8 cellular contexts compared by ENCODE assay signal in the genomic region with DNA sequence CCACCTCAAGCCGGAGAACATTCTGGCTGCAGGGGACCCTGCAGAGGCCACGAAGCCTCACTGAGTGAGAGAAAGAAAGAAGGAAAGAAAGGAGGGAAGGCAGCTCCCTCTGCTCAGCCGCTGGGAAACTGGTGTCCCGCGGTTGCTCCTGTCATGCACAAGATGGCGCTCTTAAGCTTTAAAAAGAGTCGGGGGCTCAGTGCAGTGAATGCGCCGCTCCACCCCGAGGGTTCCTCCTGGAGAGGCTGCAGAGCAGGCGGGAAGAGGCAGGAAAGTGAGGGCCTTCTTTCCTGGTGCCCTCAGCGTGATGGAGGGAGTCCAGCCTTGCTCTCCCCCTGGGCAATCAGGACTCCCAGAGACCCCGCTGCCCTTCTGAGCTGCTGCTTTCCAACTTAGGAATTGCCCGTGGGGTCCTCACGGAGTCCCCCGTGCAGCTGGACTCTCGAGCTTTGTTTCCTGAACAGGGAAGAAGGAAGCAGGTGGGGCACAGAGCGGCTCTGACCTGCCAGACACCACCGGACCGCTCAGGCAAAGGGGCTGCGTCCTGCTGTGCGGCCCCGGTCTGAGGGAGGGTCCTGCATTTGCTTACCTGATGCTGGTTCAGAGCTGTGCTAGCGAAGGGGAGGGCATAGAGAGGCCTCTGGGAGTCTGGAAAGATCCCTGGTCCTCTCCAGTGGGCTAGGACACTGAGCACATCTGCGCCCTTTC.
A peak's percentile ranks its signal among the peaks of the same experiment; 100 is the strongest.
DNase-seq lines count a peak whose midpoint lies in the region; ATAC-seq and TF ChIP-seq lines count a peak whose summit lies in the region.

No MANE protein-coding gene starts in this region.

- H3K4me3 Mint-ChIP-seq in Calu3 (ENCODE audit: low read depth, unreplicated experiment) = no peak overlapping the region

- TF ChIP-seq CTCF in Calu3 (IDR thresholded peaks at IDR 0.05; ENCODE audit: unreplicated experiment) (no peak), HEK293 (tag by site-specific recombination; IDR thresholded peaks at IDR 0.05) (peak; percentile 75), RWPE1 (conservative IDR thresholded peaks at IDR 0.05; ENCODE audit: low read depth) (peak; percentile 33), upper lobe of right lung (IDR thresholded peaks at IDR 0.05) (peak; percentile 27)

- H3K9me3 ChIP-seq in HEK293 (ENCODE audit: control insufficient read depth, insufficient read depth, low read depth, low read length) (no peaks in the 10 kb centered on the region), upper lobe of right lung (no peaks in the 10 kb centered on the region)
- H3K9me3 ChIP-seq in effector memory CD4-positive, alpha-beta T cell (ENCODE audit: control insufficient read depth, low read length) = no peaks in the 10 kb centered on the region

- CTCF ChIA-PET in Calu3 (lab: Charles Lee) (no interaction called here), HEK293 (lab: Yijun Ruan, JAX) (interaction anchor here (0.6 to 2.0 kb wide), 25 partner anchors 9 to 1703 kb away, joined by 3 to 27 read pairs (median 4); no protein-coding TSS in a partner anchor), RWPE1 (lab: Yijun Ruan, JAX) (interaction anchor here (0.6 to 1.2 kb wide), 8 partner anchors 10 to 1456 kb away, joined by 3 to 5 read pairs (median 3); no protein-coding TSS in a partner anchor)

- no peak overlapping the region for H3K27ac Mint-ChIP-seq in Calu3 (ENCODE audit: unreplicated experiment)

- ATAC-seq in left ventricle myocardium superior (peak; percentile 23), upper lobe of right lung (no peak), GM18502 (IDR thresholded peaks at IDR 0.05; ENCODE audit: poor library complexity, unreplicated experiment) (no peak)

- no peak overlapping the region for H3K27ac ChIP-seq in HEK293 (ENCODE audit: extremely low read depth, low read depth, low read length)
- H3K27ac ChIP-seq in RWPE1 = no peak overlapping the region
- no peak overlapping the region for H3K27ac ChIP-seq in upper lobe of right lung
- no peak overlapping the region for H3K27ac ChIP-seq in effector memory CD4-positive, alpha-beta T cell (ENCODE audit: insufficient read depth, low read length, poor library complexity, severe bottlenecking)

- no peaks in the 10 kb centered on the region for H3K36me3 ChIP-seq in HEK293 (ENCODE audit: control insufficient read depth in 2 of 2, insufficient read depth in 1 of 2, low read length in 2 of 2)
- no peaks in the 10 kb centered on the region for H3K36me3 ChIP-seq in upper lobe of right lung
- H3K36me3 ChIP-seq in effector memory CD4-positive, alpha-beta T cell (ENCODE audit: control insufficient read depth, insufficient read depth, low read length) = no peaks in the 10 kb centered on the region

- H3K4me1 Mint-ChIP-seq in Calu3 (ENCODE audit: low read depth, unreplicated experiment) = no peaks in the 10 kb centered on the region

- H3K4me3 ChIP-seq in HEK293 (ENCODE audit: low read depth, low read length) (no peak overlapping the region), upper lobe of right lung (no peak overlapping the region)
- H3K4me3 ChIP-seq in effector memory CD4-positive, alpha-beta T cell (ENCODE audit: insufficient read depth, low read depth, low read length, poor library complexity, severe bottlenecking) = no peak overlapping the region

- peak; percentile 22 for DNase-seq in Calu3
- DNase-seq in RWPE1 (ENCODE audit: low spot score) = peak; percentile 20
- peak; percentile 39 for DNase-seq in left ventricle myocardium superior
- no peak for DNase-seq in upper lobe of right lung
- no peak for DNase-seq in NCI-H187 treated with DMSO at 0.1 percent for 48 hours (lab: John Stamatoyannopoulos, UW)
- DNase-seq in effector memory CD4-positive, alpha-beta T cell = no peak

- H3K9me3 Mint-ChIP-seq in Calu3 (ENCODE audit: low read depth, unreplicated experiment) = no peaks in the 10 kb centered on the region

- no peaks in the 10 kb centered on the region for H3K36me3 Mint-ChIP-seq in Calu3 (ENCODE audit: insufficient read depth, unreplicated experiment)

- intact Hi-C loops in Calu3 (cut with micrococcal nuclease; ENCODE audit: unreplicated experiment) (loop anchor here (10.0 kb wide), 1 partner anchor 267 kb away; no protein-coding TSS in a partner anchor), left ventricle myocardium superior (cut with micrococcal nuclease) (no loop called here), upper lobe of right lung (cut with DNase I) (no loop called here)

- no TSS peak for BruUV-seq in Calu3 (replicated peaks; lab: Mats Ljungman, UMichigan)

- peaks cover 41% of the 10 kb centered on the region for H3K27me3 Mint-ChIP-seq in Calu3 (ENCODE audit: unreplicated experiment)

- H3K27me3 ChIP-seq in upper lobe of right lung = peaks cover 66% of the 10 kb centered on the region
- no peaks in the 10 kb centered on the region for H3K27me3 ChIP-seq in effector memory CD4-positive, alpha-beta T cell (replicated peaks; ENCODE audit: control insufficient read depth, insufficient read depth, low read length, poor library complexity, severe bottlenecking)

- POLR2A ChIA-PET in HEK293 (lab: Yijun Ruan, JAX) = no interaction called here
- POLR2A ChIA-PET in RWPE1 (lab: Yijun Ruan, JAX; ENCODE audit: low non-redundant PET) = no interaction called here

- H3K4me1 ChIP-seq in HEK293 (ENCODE audit: control insufficient read depth, insufficient read depth, low read length) (no peaks in the 10 kb centered on the region), upper lobe of right lung (no peaks in the 10 kb centered on the region)
- no peaks in the 10 kb centered on the region for H3K4me1 ChIP-seq in effector memory CD4-positive, alpha-beta T cell (ENCODE audit: control insufficient read depth, insufficient read depth, low read length, poor library complexity, severe bottlenecking)

TF ChIP-seq in HEK293, 187 proteins besides CTCF, POLR2A, EP300 and RAD21 (continues in another document):
- TF ChIP-seq ZNF707 (tag by site-specific recombination; IDR thresholded peaks at IDR 0.05) = no peak
- TF ChIP-seq, protein P1, sequence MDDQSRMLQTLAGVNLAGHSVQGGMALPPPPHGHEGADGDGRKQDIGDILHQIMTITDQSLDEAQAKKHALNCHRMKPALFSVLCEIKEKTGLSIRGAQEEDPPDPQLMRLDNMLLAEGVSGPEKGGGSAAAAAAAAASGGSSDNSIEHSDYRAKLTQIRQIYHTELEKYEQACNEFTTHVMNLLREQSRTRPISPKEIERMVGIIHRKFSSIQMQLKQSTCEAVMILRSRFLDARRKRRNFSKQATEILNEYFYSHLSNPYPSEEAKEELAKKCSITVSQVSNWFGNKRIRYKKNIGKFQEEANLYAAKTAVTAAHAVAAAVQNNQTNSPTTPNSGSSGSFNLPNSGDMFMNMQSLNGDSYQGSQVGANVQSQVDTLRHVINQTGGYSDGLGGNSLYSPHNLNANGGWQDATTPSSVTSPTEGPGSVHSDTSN (CRISPR knock-in tag; IDR thresholded peaks at IDR 0.05) = peak; percentile 39; the same call in 1 of the 2 replicates
- TF ChIP-seq ZNF600 (tag by site-specific recombination; IDR thresholded peaks at IDR 0.05) = no peak
- no peak for TF ChIP-seq ZNF239 (tag by site-specific recombination; IDR thresholded peaks at IDR 0.05)
- no peak for TF ChIP-seq ZNF837 (tag by site-specific recombination; IDR thresholded peaks at IDR 0.05)
- no peak for TF ChIP-seq ZNF391 (tag by site-specific recombination; IDR thresholded peaks at IDR 0.05; ENCODE audit: borderline replicate concordance, low read depth)
- TF ChIP-seq, protein P2, sequence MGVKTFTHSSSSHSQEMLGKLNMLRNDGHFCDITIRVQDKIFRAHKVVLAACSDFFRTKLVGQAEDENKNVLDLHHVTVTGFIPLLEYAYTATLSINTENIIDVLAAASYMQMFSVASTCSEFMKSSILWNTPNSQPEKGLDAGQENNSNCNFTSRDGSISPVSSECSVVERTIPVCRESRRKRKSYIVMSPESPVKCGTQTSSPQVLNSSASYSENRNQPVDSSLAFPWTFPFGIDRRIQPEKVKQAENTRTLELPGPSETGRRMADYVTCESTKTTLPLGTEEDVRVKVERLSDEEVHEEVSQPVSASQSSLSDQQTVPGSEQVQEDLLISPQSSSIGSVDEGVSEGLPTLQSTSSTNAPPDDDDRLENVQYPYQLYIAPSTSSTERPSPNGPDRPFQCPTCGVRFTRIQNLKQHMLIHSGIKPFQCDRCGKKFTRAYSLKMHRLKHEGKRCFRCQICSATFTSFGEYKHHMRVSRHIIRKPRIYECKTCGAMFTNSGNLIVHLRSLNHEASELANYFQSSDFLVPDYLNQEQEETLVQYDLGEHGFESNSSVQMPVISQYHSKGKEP (tag by site-specific recombination; IDR thresholded peaks at IDR 0.05) = 0 out of 2 replicates have a peak, but pooled peaks have one; percentile 41
- TF ChIP-seq ZNF10 (tag by site-specific recombination; IDR thresholded peaks at IDR 0.05) = no peak
- 0 out of 2 replicates have a peak, but pooled peaks have one; percentile 9 for TF ChIP-seq ZNF366 (tag by site-specific recombination; conservative IDR thresholded peaks at IDR 0.05)
- TF ChIP-seq TCF7L2 (IDR thresholded peaks at IDR 0.05; ENCODE audit: borderline replicate concordance, low read depth, low read length) = no peak
- TF ChIP-seq ZNF610 (tag by site-specific recombination; IDR thresholded peaks at IDR 0.05; ENCODE audit: borderline replicate concordance) = peak; percentile 61; the same call in 1 of the 2 replicates
- TF ChIP-seq, protein P3, sequence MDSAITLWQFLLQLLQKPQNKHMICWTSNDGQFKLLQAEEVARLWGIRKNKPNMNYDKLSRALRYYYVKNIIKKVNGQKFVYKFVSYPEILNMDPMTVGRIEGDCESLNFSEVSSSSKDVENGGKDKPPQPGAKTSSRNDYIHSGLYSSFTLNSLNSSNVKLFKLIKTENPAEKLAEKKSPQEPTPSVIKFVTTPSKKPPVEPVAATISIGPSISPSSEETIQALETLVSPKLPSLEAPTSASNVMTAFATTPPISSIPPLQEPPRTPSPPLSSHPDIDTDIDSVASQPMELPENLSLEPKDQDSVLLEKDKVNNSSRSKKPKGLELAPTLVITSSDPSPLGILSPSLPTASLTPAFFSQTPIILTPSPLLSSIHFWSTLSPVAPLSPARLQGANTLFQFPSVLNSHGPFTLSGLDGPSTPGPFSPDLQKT (IDR thresholded peaks at IDR 0.05; ENCODE audit: borderline replicate concordance, low read depth, low read length) = no peak
- no peak for TF ChIP-seq ZNF626 (tag by site-specific recombination; IDR thresholded peaks at IDR 0.05)
- no peak for TF ChIP-seq EGR2 (tag by site-specific recombination; IDR thresholded peaks at IDR 0.05; ENCODE audit: low read depth)
- no peak for TF ChIP-seq ZNF768 (tag by site-specific recombination; IDR thresholded peaks at IDR 0.05)

Comparison
In these comparisons a context has a peak if more than half of its experiments do, and no peak if none do; other contexts are left out.
1. DNase-seq: peak in Calu3 (single experiment), RWPE1 (single experiment) and left ventricle myocardium superior (single experiment); none in upper lobe of right lung (single experiment), NCI-H187 treated with DMSO at 0.1 percent for 48 hours (single experiment) and effector memory CD4-positive, alpha-beta T cell (0 of 3).